Comparison of ENCODE assay signal across 30 cellular contexts in the genomic region with DNA sequence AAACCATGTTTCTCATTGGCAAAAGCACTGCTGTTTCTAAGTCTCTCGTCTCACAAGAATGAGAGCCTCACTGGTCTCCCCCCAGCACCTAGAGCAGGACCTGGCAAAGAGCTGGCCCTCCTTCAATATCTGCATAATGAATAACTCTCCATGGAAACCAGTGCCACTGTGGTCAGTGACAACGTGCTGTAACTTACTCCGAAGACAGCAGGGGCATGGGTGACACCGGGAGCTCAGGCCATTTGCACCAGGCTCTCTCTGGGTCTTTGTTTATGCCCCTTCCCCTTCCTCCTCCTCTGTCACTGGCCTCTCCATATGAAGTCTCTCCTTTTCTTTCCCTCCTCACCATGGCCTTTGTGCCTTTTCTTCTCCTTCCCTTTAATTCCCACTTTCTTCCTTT. TPM values are rescaled to one million over a fixed set of nuclear protein-coding genes. Genes with fewer than 3 reads are reported as not detected.
DNase-seq lines count a peak whose midpoint lies in the region; ATAC-seq and TF ChIP-seq lines count a peak whose summit lies in the region.
"Had no signal": no experiment of that assay in that cellular context is flagged by ENCODE, and none has a peak within 500 bp of the region (broad histone marks: within the 10 kb centered on the region; RNA-seq: fewer than 3 reads in every experiment).

No MANE protein-coding gene starts in this region.

- TF ChIP-seq CTCF in SK-N-SH (IDR thresholded peaks at IDR 0.05) (no peak), WTC11 (IDR thresholded peaks at IDR 0.05) (no peak), mesothelial cell of epicardium (IDR thresholded peaks at IDR 0.05; ENCODE audit: unreplicated experiment) (no peak), GM20000 (IDR thresholded peaks at IDR 0.05; ENCODE audit: extremely low read depth, missing control alignments) (no peak)

- H3K9me3 ChIP-seq in SK-N-SH: no peaks in the 10 kb centered on the region
- H3K9me3 ChIP-seq: BE2C, sigmoid colon had no signal

- H3K4me3 Mint-ChIP-seq in WTC11 (peak overlapping the region; percentile 14; the same call in 1 of the 2 replicates), mesothelial cell of epicardium (peak overlapping the region; percentile 24)
- H3K4me3 Mint-ChIP-seq: activated CD4-positive, alpha-beta memory T cell treated with anti-CD3 and anti-CD28 coated beads, Interleukin-2, amount 10 ng/mL, durations not matched to agents 7 days and 5 days; activated naive CD8-positive, alpha-beta T cell treated with anti-CD3 and anti-CD28 coated beads, Interleukin-2, amount 10 ng/mL, durations not matched to agents 7 days and 5 days; immature natural killer cell; naive thymus-derived CD8-positive, alpha-beta T cell; T-cell had no signal

- no peak for TF ChIP-seq RAD21 in SK-N-SH (IDR thresholded peaks at IDR 0.05; ENCODE audit: low read length)

- CTCF ChIA-PET in SK-N-SH (lab: Yijun Ruan, JAX): interaction anchor here (1.5 kb wide), 1 partner anchor 16 kb away, joined by 8 read pairs; no protein-coding TSS in a partner anchor
- CTCF ChIA-PET in WTC11 (lab: Charles Lee): interaction anchor here (0.7 to 1.0 kb wide), 3 partner anchors 143 to 433 kb away, joined by 3 to 4 read pairs (median 3); no protein-coding TSS in a partner anchor

- no peaks in the 10 kb centered on the region for H3K36me3 Mint-ChIP-seq in WTC11
- no peaks in the 10 kb centered on the region for H3K36me3 Mint-ChIP-seq in mesothelial cell of epicardium
- H3K36me3 Mint-ChIP-seq: activated naive CD8-positive, alpha-beta T cell treated with anti-CD3 and anti-CD28 coated beads, Interleukin-2, amount 10 ng/mL, durations not matched to agents 7 days and 5 days; naive thymus-derived CD8-positive, alpha-beta T cell; T-cell; type B pancreatic cell had no signal

- H3K9me2 ChIP-seq in SK-N-SH: no peaks in the 10 kb centered on the region

- DNase-seq in SK-N-SH: peak; percentile 30
- no peak for DNase-seq in WTC11 (ENCODE audit: low spot score)
- no peak for DNase-seq in mesothelial cell of epicardium (ENCODE audit: low spot score in 2 of 2, unreplicated experiment in 2 of 2)
- no peak for DNase-seq in GM20000 (ENCODE audit: low spot score)
- no peak for DNase-seq in cerebellar cortex (ENCODE audit: low spot score)
- DNase-seq: activated CD4-positive, alpha-beta memory T cell treated with anti-CD3 and anti-CD28 coated beads, Interleukin-2, amount 10 ng/mL, durations not matched to agents 7 days and 5 days; activated CD4-positive, CD25-positive, alpha-beta regulatory T cell treated with anti-CD3 and anti-CD28 coated beads, Interleukin-2, amount 50 U/mL, for 72 hours; activated effector memory CD4-positive, alpha-beta T cell treated with anti-CD3 and anti-CD28 coated beads, Interleukin-2, amount 50 U/mL, for 16 hours; activated naive CD8-positive, alpha-beta T cell treated with anti-CD3 and anti-CD28 coated beads, Interleukin-2, amount 10 ng/mL, durations not matched to agents 7 days and 5 days; BE2C; effector CD4-positive, alpha-beta T cell; immature natural killer cell; midbrain; naive thymus-derived CD8-positive, alpha-beta T cell; NCI-H1105 treated with DMSO at 0.1 percent for 48 hours; NCI-H2029; NCI-H226; PC-3; SHP77 treated with DMSO at 0.1 percent for 48 hours; sigmoid colon; T-cell had no signal

- H3K36me3 ChIP-seq in SK-N-SH (replicated peaks in 1 of 2; ENCODE audit: control insufficient read depth in 1 of 2, insufficient read depth in 2 of 2, low read length in 1 of 2): no peaks in the 10 kb centered on the region
- H3K36me3 ChIP-seq: BE2C, sigmoid colon had no signal

- peaks cover 0 to 5% of the 10 kb centered on the region in 2 experiments; a peak in 1 of 4 replicates for H3K4me1 ChIP-seq in SK-N-SH (ENCODE audit: control insufficient read depth in 1 of 2, insufficient read depth in 2 of 2, low read depth in 1 of 2, low read length in 1 of 2)
- H3K4me1 ChIP-seq: BE2C, sigmoid colon had no signal

- H3K27ac Mint-ChIP-seq in WTC11 (no peak overlapping the region), mesothelial cell of epicardium (peak overlapping the region; percentile 35)
- H3K27ac Mint-ChIP-seq: activated CD4-positive, alpha-beta memory T cell treated with anti-CD3 and anti-CD28 coated beads, Interleukin-2, amount 10 ng/mL, durations not matched to agents 7 days and 5 days; activated naive CD8-positive, alpha-beta T cell treated with anti-CD3 and anti-CD28 coated beads, Interleukin-2, amount 10 ng/mL, durations not matched to agents 7 days and 5 days; immature natural killer cell; naive thymus-derived CD8-positive, alpha-beta T cell; T-cell; type B pancreatic cell had no signal

- no peak overlapping the region for H3K9ac ChIP-seq in SK-N-SH

- 11% methylated on average over 4 of the region's 4 CpGs for WGBS in SK-N-SH (ENCODE audit: low lambda C conversion rate)

- H3K9me3 Mint-ChIP-seq in WTC11 (no peaks in the 10 kb centered on the region), mesothelial cell of epicardium (no peaks in the 10 kb centered on the region)

- ATAC-seq in SK-N-SH treated with all-trans-retinoic acid at 6 μM for 48 hours: no peak; the same call in 2 of the 3 replicates
- ATAC-seq in WTC11: peak; percentile 69
- no peak for ATAC-seq in HG03354 (IDR thresholded peaks at IDR 0.05; ENCODE audit: poor library complexity, severe bottlenecking, unreplicated experiment)
- no peak for ATAC-seq in GM21390 (IDR thresholded peaks at IDR 0.05; ENCODE audit: unreplicated experiment)
- ATAC-seq: left lobe of liver; naive thymus-derived CD8-positive, alpha-beta T cell; PC-3; T-cell had no signal

- no peak overlapping the region for H3K27ac ChIP-seq in SK-N-SH (ENCODE audit: low read depth in 2 of 2, low read length in 1 of 2)
- H3K27ac ChIP-seq: sigmoid colon had no signal

- H3K4me3 ChIP-seq in SK-N-SH (ENCODE audit: low read depth in 2 of 2, low read length in 1 of 2): no peak overlapping the region
- H3K4me3 ChIP-seq: sigmoid colon had no signal

- no peaks in the 10 kb centered on the region for H3K27me3 ChIP-seq in SK-N-SH (ENCODE audit: insufficient read depth)
- H3K27me3 ChIP-seq: sigmoid colon had no signal

- H2AFZ ChIP-seq in SK-N-SH (ENCODE audit: low read depth): no peak overlapping the region

- no peaks in the 10 kb centered on the region for H4K20me1 ChIP-seq in SK-N-SH (ENCODE audit: insufficient read depth)

- POLR2A ChIA-PET in SK-N-SH (lab: Yijun Ruan, JAX): no interaction called here
- POLR2A ChIA-PET in WTC11 (lab: Charles Lee): interaction anchor here (0.5 kb wide), 1 partner anchor 63 kb away, joined by 5 read pairs; no protein-coding TSS in a partner anchor

- H3K27me3 Mint-ChIP-seq in WTC11 (ENCODE audit: low read depth) (no peaks in the 10 kb centered on the region), mesothelial cell of epicardium (ENCODE audit: low read depth) (no peaks in the 10 kb centered on the region)
- H3K27me3 Mint-ChIP-seq: activated CD4-positive, alpha-beta memory T cell treated with anti-CD3 and anti-CD28 coated beads, Interleukin-2, amount 10 ng/mL, durations not matched to agents 7 days and 5 days; activated naive CD8-positive, alpha-beta T cell treated with anti-CD3 and anti-CD28 coated beads, Interleukin-2, amount 10 ng/mL, durations not matched to agents 7 days and 5 days; T-cell had no signal

- H3K4me2 ChIP-seq in SK-N-SH: no peak overlapping the region

- H3F3A ChIP-seq in SK-N-SH (replicated peaks; ENCODE audit: insufficient read depth): no peaks in the 10 kb centered on the region

- H3K79me2 ChIP-seq in SK-N-SH (ENCODE audit: insufficient read depth): no peaks in the 10 kb centered on the region

- H3K4me1 Mint-ChIP-seq in WTC11: peaks cover 43% of the 10 kb centered on the region
- H3K4me1 Mint-ChIP-seq in mesothelial cell of epicardium: peaks cover 14% of the 10 kb centered on the region
- H3K4me1 Mint-ChIP-seq: activated CD4-positive, alpha-beta memory T cell treated with anti-CD3 and anti-CD28 coated beads, Interleukin-2, amount 10 ng/mL, durations not matched to agents 7 days and 5 days; activated naive CD8-positive, alpha-beta T cell treated with anti-CD3 and anti-CD28 coated beads, Interleukin-2, amount 10 ng/mL, durations not matched to agents 7 days and 5 days; immature natural killer cell; naive thymus-derived CD8-positive, alpha-beta T cell; T-cell had no signal

- no peak for TF ChIP-seq EP300 in SK-N-SH (IDR thresholded peaks at IDR 0.05; ENCODE audit: borderline replicate concordance in 1 of 2, low read depth in 1 of 2, low read length in 1 of 2)

TF ChIP-seq in SK-N-SH, 30 proteins besides CTCF, POLR2A, EP300 and RAD21 (continues in another document):
- TF ChIP-seq EZH2phosphoT487 (IDR thresholded peaks at IDR 0.05; ENCODE audit: borderline replicate concordance, low read depth): no peak

TF ChIP-seq in SK-N-SH treated with all-trans-retinoic acid at 6 μM for 48 hours, 23 proteins besides CTCF, POLR2A, EP300 and RAD21 (continues in another document):
- no peak for TF ChIP-seq ESRRG (CRISPR knock-in tag; IDR thresholded peaks at IDR 0.05)

TF ChIP-seq in WTC11, 78 proteins besides CTCF, POLR2A, EP300 and RAD21:
- TF ChIP-seq FOXJ3 (CRISPR knock-in tag; IDR thresholded peaks at IDR 0.05; ENCODE audit: borderline replicate concordance): no peak

RNA-seq across cellular contexts. Expression of a gene that starts 33.3 kb away (rescaled TPM):
- not detected in 2 replicates for polyA plus RNA-seq in SK-N-SH (2012; rRNA removed)
- not detected in 2 replicates for polyA plus RNA-seq in SK-N-SH (2012; cell fraction: cytosol; rRNA removed)
- polyA plus RNA-seq in SK-N-SH (2012; cell fraction: nucleus; rRNA removed): not detected in 2 replicates
- total RNA-seq in WTC11 (2021) (not detected in 3 replicates), mesothelial cell of epicardium (not detected in 3 replicates)
- total RNA-seq: activated CD4-positive, alpha-beta memory T cell treated with anti-CD3 and anti-CD28 coated beads, Interleukin-2, amount 10 ng/mL, durations not matched to agents 7 days and 5 days; activated naive CD8-positive, alpha-beta T cell treated with anti-CD3 and anti-CD28 coated beads, Interleukin-2, amount 10 ng/mL, durations not matched to agents 7 days and 5 days; frontal cortex; left lobe of liver; MCF 10A; naive thymus-derived CD8-positive, alpha-beta T cell; PC-3; posterior vena cava; sigmoid colon; T-cell had no signal
- polyA plus RNA-seq: esophagus; immature natural killer cell; naive thymus-derived CD8-positive, alpha-beta T cell; sigmoid colon had no signal

RNA-seq across cellular contexts. Expression of a gene that starts 51.0 kb away (rescaled TPM):
- polyA plus RNA-seq in SK-N-SH (2012; rRNA removed): 0.58 and 0.71 TPM in 2 replicates
- polyA plus RNA-seq in SK-N-SH (2012; cell fraction: cytosol; rRNA removed): 0.59 and 0.98 TPM in 2 replicates
- polyA plus RNA-seq in SK-N-SH (2012; cell fraction: nucleus; rRNA removed): 0.32 and 0.48 TPM in 2 replicates
- total RNA-seq in WTC11 (2021): 9.3 to 14.3 TPM (median 11.8 TPM) in 3 replicates
- 20.0 to 26.7 TPM (median 23.1 TPM) in 3 replicates for total RNA-seq in mesothelial cell of epicardium
- total RNA-seq: naive thymus-derived CD8-positive, alpha-beta T cell had no signal
- polyA plus RNA-seq: naive thymus-derived CD8-positive, alpha-beta T cell had no signal
